16 cellular contexts compared by ENCODE assay signal in the genomic region with DNA sequence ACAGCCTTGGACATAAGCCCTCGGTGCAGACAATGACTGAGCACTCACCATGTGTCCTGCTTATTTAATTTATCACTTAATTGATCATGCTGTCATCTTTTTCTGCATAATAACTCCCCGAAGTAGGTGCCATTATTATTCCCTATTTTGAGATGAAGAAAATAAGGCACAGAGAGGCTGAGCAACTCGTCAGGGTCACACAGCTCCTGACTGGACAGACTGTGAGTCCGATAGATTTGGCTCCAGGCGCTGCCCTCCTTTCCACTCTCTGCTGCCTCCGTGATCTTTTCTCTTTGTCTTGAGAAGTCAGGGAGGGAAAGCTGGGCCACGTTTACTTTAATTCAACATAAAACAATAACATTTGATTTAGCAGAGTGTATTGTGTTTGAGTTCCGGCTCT. TPM values are rescaled to one million over a fixed set of nuclear protein-coding genes. Genes with fewer than 3 reads are reported as not detected.
DNase-seq lines count a peak whose midpoint lies in the region; ATAC-seq, FAIRE-seq and TF ChIP-seq lines count a peak whose summit lies in the region.
"Had no signal": no experiment of that assay in that cellular context is flagged by ENCODE, and none has a peak within 500 bp of the region (broad histone marks: within the 10 kb centered on the region; RNA-seq: fewer than 3 reads in every experiment).

No MANE protein-coding gene starts in this region.

- H3K9me3 ChIP-seq in HEK293 (ENCODE audit: control insufficient read depth, insufficient read depth, low read depth, low read length) (no peaks in the 10 kb centered on the region), HepG2 (ENCODE audit: low read length) (no peaks in the 10 kb centered on the region), neural progenitor cell (ENCODE audit: low read depth) (no peaks in the 10 kb centered on the region)
- H3K9me3 ChIP-seq: A549, BE2C had no signal

- H3K27ac Mint-ChIP-seq in type B pancreatic cell (no peak overlapping the region), neural progenitor cell (no peak overlapping the region), natural killer cell (no peak overlapping the region)
- H3K27ac Mint-ChIP-seq: CD4-positive, alpha-beta memory T cell had no signal

- POLR2A ChIA-PET in HEK293 (lab: Yijun Ruan, JAX) (no interaction called here), HepG2 (lab: Yijun Ruan, JAX) (interaction anchor here (1.3 kb wide), 1 partner anchor 102 kb away, joined by 3 read pairs; no protein-coding TSS in a partner anchor)

- DNase-seq in HepG2 (ENCODE audit: low spot score) (no peak), type B pancreatic cell (ENCODE audit: extremely low spot score, unreplicated experiment) (peak; percentile 8), neural progenitor cell (ENCODE audit: low spot score) (no peak), natural killer cell (no peak), left colon (no peak)
- DNase-seq: BE2C, COR-L47, DND-41, GDM1, HCEC 1CT, IMR-90 had no signal

- H3K27me3 Mint-ChIP-seq in type B pancreatic cell, result peaks cover 17% of the 10 kb centered on the region
- H3K27me3 Mint-ChIP-seq in neural progenitor cell (ENCODE audit: insufficient read depth, low read depth), result peaks cover 3% of the 10 kb centered on the region
- H3K27me3 Mint-ChIP-seq in natural killer cell (ENCODE audit: low read depth in 2 of 2), result peaks cover 3 to 7% of the 10 kb centered on the region in 2 donors

- CTCF ChIA-PET in HEK293 (lab: Yijun Ruan, JAX) (interaction anchor here (0.5 to 3.7 kb wide), 10 partner anchors 11 to 834 kb away, joined by 3 to 19 read pairs (median 4); partner anchors contain the start of gene SIAH1), HepG2 (lab: Yijun Ruan, JAX; ENCODE audit: low intra/inter-chr PET ratio, low total read pairs) (no interaction called here)

- H3K9me3 Mint-ChIP-seq in type B pancreatic cell, result no peaks in the 10 kb centered on the region
- peaks cover 2% of the 10 kb centered on the region for H3K9me3 Mint-ChIP-seq in neural progenitor cell
- H3K9me3 Mint-ChIP-seq in natural killer cell, result no peaks in the 10 kb centered on the region

- peaks cover 3% of the 10 kb centered on the region for H3K4me1 Mint-ChIP-seq in type B pancreatic cell (ENCODE audit: unreplicated experiment)
- peaks cover 4% of the 10 kb centered on the region for H3K4me1 Mint-ChIP-seq in neural progenitor cell
- H3K4me1 Mint-ChIP-seq in natural killer cell, result peaks cover 7% of the 10 kb centered on the region in 2 donors

- peak overlapping the region; percentile 47 for H2AFZ ChIP-seq in HepG2 (ENCODE audit: low read length)
- no peak overlapping the region for H2AFZ ChIP-seq in neural progenitor cell (replicated peaks)

- no peak for TF ChIP-seq RAD21 in HepG2 (CRISPR knock-in tag; IDR thresholded peaks at IDR 0.05)

- H3K36me3 Mint-ChIP-seq in type B pancreatic cell, result no peaks in the 10 kb centered on the region
- H3K36me3 Mint-ChIP-seq in neural progenitor cell, result no peaks in the 10 kb centered on the region
- H3K36me3 Mint-ChIP-seq in natural killer cell, result no peaks in the 10 kb centered on the region
- H3K36me3 Mint-ChIP-seq: CD4-positive, alpha-beta memory T cell had no signal

- 57% methylated on average over 8 of the region's 8 CpGs for WGBS in HepG2 (ENCODE audit: low lambda C conversion rate)

- TF ChIP-seq POLR2A in HepG2 (IDR thresholded peaks at IDR 0.05; ENCODE audit: insufficient read depth in 1 of 2, low read depth in 2 of 2, low read length in 2 of 2), result no peak

- no peaks in the 10 kb centered on the region; a peak in 1 of 5 replicates for H3K27me3 ChIP-seq in HepG2 (ENCODE audit: control insufficient read depth in 1 of 2, insufficient read depth in 2 of 2, low read length in 2 of 2)
- no peaks in the 10 kb centered on the region for H3K27me3 ChIP-seq in neural progenitor cell
- H3K27me3 ChIP-seq: BE2C had no signal

- no TSS peak for BruUV-seq in HepG2 (replicated peaks; lab: Mats Ljungman, UMichigan)

- FAIRE-seq in HepG2 (lab: Jason Lieb, UNC), result no peak
- FAIRE-seq: A549, D721Med had no signal

- TF ChIP-seq CTCF in HEK293 (tag by site-specific recombination; IDR thresholded peaks at IDR 0.05), result no peak
- no peak for TF ChIP-seq CTCF in VCaP (conservative IDR thresholded peaks at IDR 0.05)
- TF ChIP-seq CTCF in HepG2 (CRISPR knock-in tag; IDR thresholded peaks at IDR 0.05), result no peak
- TF ChIP-seq CTCF in type B pancreatic cell (conservative IDR thresholded peaks at IDR 0.05), result no peak
- TF ChIP-seq CTCF in neural progenitor cell (IDR thresholded peaks at IDR 0.05), result no peak
- no peak for TF ChIP-seq CTCF in natural killer cell (IDR thresholded peaks at IDR 0.05)

- H3K4me1 ChIP-seq in HEK293 (ENCODE audit: control insufficient read depth, insufficient read depth, low read length), result no peaks in the 10 kb centered on the region
- peaks cover 65% of the 10 kb centered on the region for H3K4me1 ChIP-seq in HepG2 (ENCODE audit: insufficient read depth, low read length)
- H3K4me1 ChIP-seq in neural progenitor cell, result peaks cover 3% of the 10 kb centered on the region
- H3K4me1 ChIP-seq: BE2C had no signal

- H3K4me3 Mint-ChIP-seq in type B pancreatic cell (no peak overlapping the region), neural progenitor cell (no peak overlapping the region), natural killer cell (no peak overlapping the region)

- H3F3A ChIP-seq in neural progenitor cell (ENCODE audit: low read depth), result no peaks in the 10 kb centered on the region

- H3K36me3 ChIP-seq in HEK293 (ENCODE audit: control insufficient read depth in 2 of 2, insufficient read depth in 1 of 2, low read length in 2 of 2) (no peaks in the 10 kb centered on the region), HepG2 (replicated peaks in 1 of 2; ENCODE audit: control insufficient read depth in 1 of 2, insufficient read depth in 2 of 2, low read length in 2 of 2) (no peaks in the 10 kb centered on the region), neural progenitor cell (no peaks in the 10 kb centered on the region)
- H3K36me3 ChIP-seq: BE2C had no signal

- H3K9ac ChIP-seq in HepG2 (ENCODE audit: insufficient read depth, low read depth, low read length) (no peak overlapping the region), neural progenitor cell (no peak overlapping the region)

- H3K4me2 ChIP-seq in HepG2 (ENCODE audit: low read depth, low read length), result peak overlapping the region; percentile 60; the same call in 1 of the 2 replicates
- H3K4me2 ChIP-seq in neural progenitor cell, result no peak overlapping the region
- H3K4me2 ChIP-seq: A549 had no signal

- no peak for TF ChIP-seq EP300 in HepG2 (IDR thresholded peaks at IDR 0.05; ENCODE audit: low read depth in 2 of 2, low read length in 2 of 2)
- no peak for TF ChIP-seq EP300 in HepG2 (CRISPR knock-in tag; IDR thresholded peaks at IDR 0.05; ENCODE audit: borderline replicate concordance)

- H3K27ac ChIP-seq in HEK293 (ENCODE audit: extremely low read depth, low read depth, low read length) (no peak overlapping the region), VCaP (peak overlapping the region; percentile 41), HepG2 (ENCODE audit: extremely low read length, insufficient read depth, low read length) (no peak overlapping the region), neural progenitor cell (no peak overlapping the region)
- H3K27ac ChIP-seq: A549 had no signal

- H3K4me3 ChIP-seq in HEK293 (ENCODE audit: low read depth, low read length) (no peak overlapping the region), HepG2 (replicated peaks in 1 of 3; ENCODE audit: insufficient read depth in 1 of 3, low read depth in 2 of 3, low read length in 3 of 3) (no peak overlapping the region), neural progenitor cell (no peak overlapping the region)
- H3K4me3 ChIP-seq: A549 had no signal

- no peaks in the 10 kb centered on the region for H3K79me2 ChIP-seq in HepG2 (ENCODE audit: insufficient read depth, low read length)
- H3K79me2 ChIP-seq in neural progenitor cell (ENCODE audit: low read depth), result no peaks in the 10 kb centered on the region

- H4K20me1 ChIP-seq in HepG2 (ENCODE audit: insufficient read depth, low read length) (no peaks in the 10 kb centered on the region), neural progenitor cell (ENCODE audit: low read depth) (no peaks in the 10 kb centered on the region)

- intact Hi-C loops in HepG2 (cut with micrococcal nuclease; ENCODE audit: unreplicated experiment) (no loop called here), natural killer cell (cut with micrococcal nuclease) (no loop called here), left colon (cut with DNase I, micrococcal nuclease) (no loop called here)

- ATAC-seq in HepG2 (no peak), natural killer cell (no peak), left colon (no peak)
- ATAC-seq: A549 had no signal

- in situ Hi-C loops in HepG2 (cut with HindIII; ENCODE audit: extremely low pct_ligation_motif_present, low pct_unique_long_range_greater_than_20kb), result no loop called here

TF ChIP-seq in HepG2, 621 proteins besides CTCF, POLR2A, EP300 and RAD21 (continues in another document):
- peak; percentile 23; the same call in 1 of the 2 replicates for TF ChIP-seq ZMYM3 (CRISPR knock-in tag; IDR thresholded peaks at IDR 0.05)

RNA-seq across cellular contexts. Expression of gene N4BP1, which starts 19.0 kb away (rescaled TPM):
- total RNA-seq in HepG2 (2016; rRNA removed; fragmentation: Illumina TruSeq; extraction: Trizol), result 43.9 and 46.5 TPM in 2 replicates
- total RNA-seq in HepG2 (2016; cell fraction: cytosol; rRNA removed; fragmentation: Illumina TruSeq; extraction: Trizol; ENCODE audit: low read depth), result 30.7 and 33.0 TPM in 2 replicates
- 41.9 and 43.3 TPM in 2 replicates for total RNA-seq in HepG2 (2016; cell fraction: insoluble cytoplasmic fraction; rRNA removed; fragmentation: Illumina TruSeq; extraction: Trizol)
- total RNA-seq in HepG2 (2016; cell fraction: membrane; rRNA removed; fragmentation: Illumina TruSeq; extraction: Trizol), result 52.7 and 60.8 TPM in 2 replicates
- 39.0 and 46.1 TPM in 2 replicates for total RNA-seq in HepG2 (2016; cell fraction: nucleus; rRNA removed; fragmentation: Illumina TruSeq; extraction: Trizol)
- 19.5 and 21.4 TPM in 2 replicates for polyA plus RNA-seq in HepG2 (2011; rRNA removed)
- polyA plus RNA-seq in HepG2 (2011; cell fraction: cytosol; rRNA removed), result 9.8 and 10.1 TPM in 2 replicates
- 21.8 and 26.8 TPM in 2 replicates for polyA plus RNA-seq in HepG2 (2011; cell fraction: nucleus; rRNA removed)
- 20.4 and 24.7 TPM in 2 replicates for polyA plus RNA-seq in HepG2 (2012)
- polyA plus RNA-seq in HepG2 (2016; cell fraction: cytosol; fragmentation: Illumina TruSeq; extraction: Trizol; ENCODE audit: low read depth), result 2.5 and 3.4 TPM in 2 replicates
- 37.7 and 43.0 TPM in 2 replicates for polyA plus RNA-seq in HepG2 (2016; cell fraction: insoluble cytoplasmic fraction; fragmentation: Illumina TruSeq; extraction: Trizol; ENCODE audit: low read depth)
- polyA plus RNA-seq in HepG2 (2016; cell fraction: membrane; fragmentation: Illumina TruSeq; extraction: Trizol; ENCODE audit: low read depth), result 8.9 and 11.1 TPM in 2 replicates
- polyA plus RNA-seq in HepG2 (2016; cell fraction: nucleus; fragmentation: Illumina TruSeq; extraction: Trizol; ENCODE audit: insufficient read depth, low read depth), result 44.5 and 49.0 TPM in 2 replicates
- 5.4 and 18.1 TPM in 2 replicates for polyA minus RNA-seq in HepG2 (2011; rRNA and poly(A)+ RNA removed; ENCODE audit: low replicate concordance)
- 24.2 and 26.0 TPM in 2 replicates for polyA minus RNA-seq in HepG2 (2011; cell fraction: cytosol; rRNA and poly(A)+ RNA removed)
- 43.1 and 53.5 TPM in 2 replicates for polyA minus RNA-seq in HepG2 (2011; cell fraction: nucleus; rRNA and poly(A)+ RNA removed)
- total RNA-seq in type B pancreatic cell (ENCODE audit: low replicate concordance), result 39.4 and 47.2 TPM in 2 replicates
- total RNA-seq in neural progenitor cell (ENCODE audit: low replicate concordance), result 30.8 and 57.2 TPM in 2 replicates
- total RNA-seq in natural killer cell, result 10 to 100 TPM; 43.2 to 63.1 (median 55.5) TPM
- total RNA-seq in left colon, result 10 to 100 TPM; 36.4 to 42.3 TPM

Comparison
In these comparisons a context has a peak if more than half of its experiments do, and no peak if none do; other contexts are left out.
1. Of the 63 proteins assayed by ChIP-seq in both HepG2 and HEK293: peak only in HepG2: none; only in HEK293: none; in both: ZNF768; in neither: 62.